Comparison of ENCODE assay signal across 8 cellular contexts in genomic region chr19:57363734-57364181, GRCh38. TPM values are rescaled to one million over a fixed set of nuclear protein-coding genes. Genes with fewer than 3 reads are reported as not detected.
DNase-seq lines count a peak whose midpoint lies in the region; ATAC-seq and TF ChIP-seq lines count a peak whose summit lies in the region.

No MANE protein-coding gene starts in this region.

- H3K9me3 Mint-ChIP-seq in brain = peaks cover 0 to 15% (median 5%) of the 10 kb centered on the region in 5 experiments

- ATAC-seq in HG02840 (IDR thresholded peaks at IDR 0.05; ENCODE audit: low FRiP score, unreplicated experiment) = no peak

- peak overlapping the region; percentile 97 to 100 (median 97) for H3K4me3 Mint-ChIP-seq in brain

- H3K27ac ChIP-seq in KMS-11 (peak overlapping the region; percentile 58), stomach (peak overlapping the region; percentile 92 to 98 (median 96))

- H3K4me2 ChIP-seq in KMS-11 = peak overlapping the region; percentile 56

- intact Hi-C loops in stomach (cut with DNase I; ENCODE audit: low total_unique reads) = no loop called here

- peaks cover 8 to 66% (median 48%) of the 10 kb centered on the region in 4 donors for H3K9me3 ChIP-seq in stomach

- WGBS in stomach, 5 donors = 0 to 6% (median 2%) methylated on average over 3 to 14 of the region's 14 CpGs

- TF ChIP-seq CTCF in KMS-11 (conservative IDR thresholded peaks at IDR 0.05; ENCODE audit: low read depth, low read length) (no peak), brain (conservative IDR thresholded peaks at IDR 0.05) (no peak), stomach (IDR thresholded peaks at IDR 0.05) (no peak)

- H3K4me1 ChIP-seq in KMS-11 (ENCODE audit: low read depth, poor library complexity, severe bottlenecking) (no peaks in the 10 kb centered on the region), stomach (peaks cover 4 to 20% (median 14%) of the 10 kb centered on the region in 4 donors)

- H3K27me3 ChIP-seq in KMS-11 (ENCODE audit: insufficient read depth, low read depth) = no peaks in the 10 kb centered on the region
- no peaks in the 10 kb centered on the region for H3K27me3 ChIP-seq in stomach

- H3K27ac Mint-ChIP-seq in brain = peak overlapping the region; percentile 98 to 100 (median 99)

- H3K36me3 Mint-ChIP-seq in brain = peaks cover 47% of the 10 kb centered on the region

- no peaks in the 10 kb centered on the region for H3K36me3 ChIP-seq in KMS-11 (ENCODE audit: insufficient read depth)
- peaks cover 0 to 36% (median 12%) of the 10 kb centered on the region in 4 donors for H3K36me3 ChIP-seq in stomach

- no peak for TF ChIP-seq EP300 in stomach (IDR thresholded peaks at IDR 0.05)

- peak overlapping the region; percentile 78; the same call in 1 of the 2 replicates for H2AFZ ChIP-seq in KMS-11 (ENCODE audit: low read depth)

- H3K4me1 Mint-ChIP-seq in brain = peaks cover 43% of the 10 kb centered on the region

- TF ChIP-seq POLR2A in stomach (IDR thresholded peaks at IDR 0.05) = no peak

- H3K4me3 ChIP-seq in KMS-11 (IDR thresholded peaks at IDR 0.05; ENCODE audit: insufficient read depth, low read depth, low read length) = no peak overlapping the region
- peak overlapping the region; percentile 82 to 86 (median 83) for H3K4me3 ChIP-seq in stomach

- H3K27me3 Mint-ChIP-seq in brain = peaks cover 5% of the 10 kb centered on the region

- H4K20me1 ChIP-seq in KMS-11 (ENCODE audit: insufficient read depth) = no peaks in the 10 kb centered on the region

- peak; percentile 27 for DNase-seq in NCI-H146 (lab: John Stamatoyannopoulos, UW)
- DNase-seq in NCI-H146 treated with DMSO at 0.1 percent for 48 hours (lab: John Stamatoyannopoulos, UW; ENCODE audit: unreplicated experiment) = no peak
- DNase-seq in kidney tubule cell (ENCODE audit: low spot score) = peak; percentile 11
- DNase-seq in stomach = no peak
- no peak for DNase-seq in NOMO-1 (lab: John Stamatoyannopoulos, UW; ENCODE audit: unreplicated experiment in 2 of 2)

- peak overlapping the region; percentile 47; the same call in 1 of the 2 replicates for H3K9ac ChIP-seq in KMS-11

- H3K79me2 ChIP-seq in KMS-11 (ENCODE audit: insufficient read depth, low read depth) = 0 out of 2 replicates have a peak, but pooled peaks cover 4% of the 10 kb centered on the region

RNA-seq across cellular contexts. Expression of gene TRAPPC2B, which starts 0.4 kb away (rescaled TPM):
- polyA plus RNA-seq in brain (ENCODE audit: insufficient read depth, low read depth, low replicate concordance) (17.0 TPM), stomach (10 to 100 TPM; 11.6 to 23.5 (median 21.9) TPM)
- total RNA-seq in stomach = 10 to 100 TPM in 3 of 5 donors, 1 to 10 TPM in 1, not detected in 1; 4.1 to 42.0 (median 17.4) TPM

RNA-seq across cellular contexts. Expression of gene ZNF547, which starts 0.4 kb away (rescaled TPM):
- polyA plus RNA-seq in brain (ENCODE audit: insufficient read depth, low read depth, low replicate concordance) (1.2 TPM), stomach (1 to 10 TPM in 2 of 3 donors, under 1 TPM in 1; 0.50 to 2.4 (median 1.8) TPM)
- 1 to 10 TPM in 2 of 5 donors, under 1 TPM in 1, not detected in 2; under 0.01 to 3.0 (median 1.7) TPM for total RNA-seq in stomach

RNA-seq across cellular contexts. Expression of gene ZNF304, which starts 12.7 kb away (rescaled TPM):
- polyA plus RNA-seq in brain (ENCODE audit: insufficient read depth, low read depth, low replicate concordance) (5.5 TPM), stomach (1 to 10 TPM; 1.2 to 3.4 (median 1.3) TPM)
- 10 to 100 TPM in 2 of 5 donors, 1 to 10 TPM in 2, not detected in 1; 1.2 to 16.1 (median 8.2) TPM for total RNA-seq in stomach

RNA-seq across cellular contexts. Expression of gene ZNF548, which starts 25.9 kb away (rescaled TPM):
- polyA plus RNA-seq in brain (ENCODE audit: insufficient read depth, low read depth, low replicate concordance) (4.9 TPM), stomach (1 to 10 TPM; 2.6 to 4.8 (median 3.4) TPM)
- total RNA-seq in stomach = 10 to 100 TPM in 4 of 5 donors, 1 to 10 TPM in 1; 5.5 to 48.5 (median 16.8) TPM

RNA-seq across cellular contexts. Expression of gene ZNF543, which starts 43.5 kb away (rescaled TPM):
- polyA plus RNA-seq in brain (ENCODE audit: insufficient read depth, low read depth, low replicate concordance) = 2.0 TPM
- total RNA-seq in stomach = 10 to 100 TPM in 3 of 5 donors, 1 to 10 TPM in 2; 1.2 to 24.6 (median 14.3) TPM
- polyA plus RNA-seq in stomach = 1 to 10 TPM in 1 of 3 donors, under 1 TPM in 2; 0.56 to 1.1 (median 0.61) TPM

Comparison
In these comparisons a context has a peak if more than half of its experiments do, and no peak if none do; other contexts are left out.
1. DNase-seq: peak in NCI-H146 (single experiment) and kidney tubule cell (single experiment); none in NCI-H146 treated with DMSO at 0.1 percent for 48 hours (single experiment), stomach (single experiment) and NOMO-1 (0 of 2).